11 cellular contexts compared by ENCODE assay signal in the genomic region with DNA sequence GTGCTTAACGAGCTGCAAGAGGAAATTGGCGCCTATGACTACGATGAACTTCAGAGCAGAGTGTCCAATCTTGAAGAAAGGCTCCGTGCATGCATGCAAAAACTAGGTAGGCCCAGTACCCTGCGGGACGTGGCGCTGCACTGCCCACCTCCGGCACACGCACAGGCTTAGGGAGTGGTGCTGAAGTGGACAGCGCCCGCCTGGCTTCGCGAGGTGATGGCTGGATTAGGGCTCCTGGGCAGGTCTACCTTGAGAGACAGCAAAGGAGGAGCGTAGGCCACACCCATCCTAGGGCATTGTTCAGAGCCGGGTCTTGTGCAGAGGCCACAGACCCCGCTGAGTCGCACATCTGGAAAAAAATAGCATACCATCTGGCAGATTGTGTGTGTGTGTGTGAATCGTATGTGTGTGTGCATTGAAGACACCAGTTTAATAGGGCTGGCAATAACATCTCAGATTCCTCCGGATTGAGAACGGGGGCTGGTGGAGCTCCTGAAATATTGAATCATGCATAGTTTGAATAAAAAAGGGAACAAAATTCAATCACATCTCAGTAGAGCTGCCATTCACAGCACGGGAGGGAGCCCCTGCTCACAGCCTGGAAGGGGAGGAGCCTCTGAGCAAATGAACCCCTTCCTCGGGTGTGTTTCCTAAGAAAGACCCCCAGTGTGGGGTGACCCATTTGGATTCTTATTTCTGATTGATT. TPM values are rescaled to one million over a fixed set of nuclear protein-coding genes. Genes with fewer than 3 reads are reported as not detected.
DNase-seq lines count a peak whose midpoint lies in the region; ATAC-seq, FAIRE-seq and TF ChIP-seq lines count a peak whose summit lies in the region.
"Had no signal": no experiment of that assay in that cellular context is flagged by ENCODE, and none has a peak within 500 bp of the region (broad histone marks: within the 10 kb centered on the region; RNA-seq: fewer than 3 reads in every experiment).

No MANE protein-coding gene starts in this region.

- BruUV-seq in K562 (replicated peaks; lab: Mats Ljungman, UMichigan): no TSS peak

- TF ChIP-seq POLR2A in K562 (conservative IDR thresholded peaks at IDR 0.05): no peak

- in situ Hi-C loops in K562 (cut with MboI): no loop called here

- intact Hi-C loops in K562 (cut with micrococcal nuclease): no loop called here
- intact Hi-C loops in aorta (cut with DNase I): no loop called here

- H3K27me3 ChIP-seq in Karpas-422 (ENCODE audit: low read length) (no peaks in the 10 kb centered on the region), K562 (ENCODE audit: control insufficient read depth in 2 of 2, insufficient read depth in 2 of 2, low read length in 2 of 2) (peaks cover 0 to 30% of the 10 kb centered on the region in 2 experiments; a peak in 2 of 5 replicates), liver (ENCODE audit: control insufficient read depth in 4 of 4, insufficient read depth in 4 of 4, low read length in 3 of 4) (no peaks in the 10 kb centered on the region), aorta (ENCODE audit: control insufficient read depth in 1 of 2, insufficient read depth in 2 of 2, low read length in 1 of 2) (no peaks in the 10 kb centered on the region)
- H3K27me3 ChIP-seq: ovary, upper lobe of left lung had no signal

- ATAC-seq in K562: peak; percentile 89
- no peak for ATAC-seq in aorta (ENCODE audit: low FRiP score)

- H3K4me3 ChIP-seq in Karpas-422 (ENCODE audit: low read length) (no peak overlapping the region), K562 (no peak overlapping the region), liver (ENCODE audit: low read depth in 1 of 3, low read length in 3 of 3) (no peak overlapping the region), aorta (ENCODE audit: low read length in 2 of 2) (no peak overlapping the region)
- H3K4me3 ChIP-seq: ovary, upper lobe of left lung had no signal

- H3K9me3 ChIP-seq in Karpas-422 (ENCODE audit: low read length) (no peaks in the 10 kb centered on the region), K562 (replicated peaks; ENCODE audit: control insufficient read depth, insufficient read depth, low read depth, low read length) (no peaks in the 10 kb centered on the region), liver (ENCODE audit: control insufficient read depth in 4 of 4, low read length in 3 of 4) (no peaks in the 10 kb centered on the region), aorta (ENCODE audit: control insufficient read depth, low read length) (peaks cover 2% of the 10 kb centered on the region)
- H3K9me3 ChIP-seq: ovary, upper lobe of left lung had no signal

- no peak for TF ChIP-seq EP300 in K562 (IDR thresholded peaks at IDR 0.05; ENCODE audit: low read length)

- no peaks in the 10 kb centered on the region for H3K9me2 ChIP-seq in Karpas-422 (replicated peaks; ENCODE audit: insufficient read depth, low read length)

- TF ChIP-seq RAD21 in K562 (CRISPR knock-in tag; conservative IDR thresholded peaks at IDR 0.05 in 1 of 2, IDR thresholded peaks at IDR 0.05 in 1 of 2): no peak
- no peak for TF ChIP-seq RAD21 in liver (IDR thresholded peaks at IDR 0.05)

- peak; percentile 22 for DNase-seq in DMS53 (lab: John Stamatoyannopoulos, UW)
- no peak for DNase-seq in DMS53 treated with DMSO at 0.1 percent for 48 hours (lab: John Stamatoyannopoulos, UW; ENCODE audit: unreplicated experiment)
- peak; percentile 47 for DNase-seq in Karpas-422
- DNase-seq in K562 (ENCODE audit: extremely low read depth in 1 of 4, low spot score in 3 of 4): peak; percentile 43 to 74 (median 60)
- DNase-seq in middle frontal gyrus (ENCODE audit: extremely low spot score, low spot score): no peak
- no peak for DNase-seq in NCI-H146 (lab: John Stamatoyannopoulos, UW)
- DNase-seq in aorta: no peak

- POLR2A ChIA-PET in K562 (lab: Yijun Ruan, JAX): no interaction called here

- H3K9me1 ChIP-seq in K562 (ENCODE audit: control insufficient read depth, insufficient read depth, low read length): no peaks in the 10 kb centered on the region

- 0 out of 2 replicates have a peak, but pooled peaks cover 6% of the 10 kb centered on the region for H4K20me1 ChIP-seq in Karpas-422 (ENCODE audit: insufficient read depth, low read depth, low read length)
- H4K20me1 ChIP-seq in K562 (replicated peaks; ENCODE audit: control insufficient read depth, insufficient read depth, low read length): peaks cover 5% of the 10 kb centered on the region; the same call in 1 of the 2 replicates

- no peak overlapping the region for H3K9ac ChIP-seq in Karpas-422 (ENCODE audit: low read length)
- H3K9ac ChIP-seq in K562 (ENCODE audit: insufficient read depth in 1 of 2, low read depth in 2 of 2, low read length in 2 of 2): no peak overlapping the region
- no peak overlapping the region for H3K9ac ChIP-seq in liver (ENCODE audit: low read depth in 1 of 2, low read length in 2 of 2)

- H3K36me3 ChIP-seq in Karpas-422 (ENCODE audit: insufficient read depth, low read length) (no peaks in the 10 kb centered on the region), K562 (ENCODE audit: control insufficient read depth, insufficient read depth, low read length) (no peaks in the 10 kb centered on the region), liver (ENCODE audit: control insufficient read depth in 4 of 4, insufficient read depth in 3 of 4, low read depth in 1 of 4, low read length in 3 of 4) (no peaks in the 10 kb centered on the region), aorta (ENCODE audit: control insufficient read depth in 1 of 2, insufficient read depth in 2 of 2, low read length in 1 of 2) (no peaks in the 10 kb centered on the region)
- H3K36me3 ChIP-seq: ovary, upper lobe of left lung had no signal

- FAIRE-seq in K562 (lab: Jason Lieb, UNC): no peak
- FAIRE-seq: A204.1 had no signal

- H2AFZ ChIP-seq in Karpas-422 (ENCODE audit: low read length) (no peak overlapping the region), K562 (ENCODE audit: low read depth, low read length) (no peak overlapping the region)

- H3K27ac ChIP-seq in Karpas-422 (ENCODE audit: low read length): no peak overlapping the region
- no peak overlapping the region for H3K27ac ChIP-seq in K562 (ENCODE audit: extremely low read depth, low read depth, low read length)
- no peak overlapping the region for H3K27ac ChIP-seq in liver (ENCODE audit: low read depth in 1 of 2, low read length in 2 of 2)
- no peak overlapping the region for H3K27ac ChIP-seq in aorta (ENCODE audit: low read depth in 1 of 2, low read length in 2 of 2)
- H3K27ac ChIP-seq: ovary, upper lobe of left lung had no signal

- CTCF ChIA-PET in K562 (lab: Yijun Ruan, JAX; ENCODE audit: low intra/inter-chr PET ratio): interaction anchor here (0.6 kb wide), 1 partner anchor 22 kb away, joined by 3 read pairs; no protein-coding TSS in a partner anchor

- TF ChIP-seq CTCF in K562 (IDR thresholded peaks at IDR 0.05 in 2 of 3, conservative IDR thresholded peaks at IDR 0.05 in 1 of 3; ENCODE audit: insufficient read depth in 2 of 3, low read depth in 1 of 3, low read length in 3 of 3) (0 out of 6 replicates have a peak, but pooled peaks of 1 of the 3 experiments have one; percentile 5), liver (IDR thresholded peaks at IDR 0.05; ENCODE audit: low read depth, low read length, missing input control) (no peak)

- H3K79me2 ChIP-seq in Karpas-422 (ENCODE audit: low read length): no peaks in the 10 kb centered on the region
- H3K79me2 ChIP-seq in K562 (ENCODE audit: control insufficient read depth, insufficient read depth, low read length): no peaks in the 10 kb centered on the region

- no peak overlapping the region for H3K4me2 ChIP-seq in Karpas-422 (ENCODE audit: low read depth, low read length, poor library complexity, severe bottlenecking)
- no peak overlapping the region for H3K4me2 ChIP-seq in K562 (ENCODE audit: insufficient read depth, low read length)

- 1% methylated on average over 22 of the region's 22 CpGs for WGBS in K562 (ENCODE audit: insufficient coverage, low coverage, missing lambda C conversion rate)
- WGBS in liver: 45% methylated on average over 22 of the region's 22 CpGs
- WGBS in aorta, 2 donors: 32 to 34% methylated on average over 22 of the region's 22 CpGs

- H3K4me1 ChIP-seq in Karpas-422 (ENCODE audit: low read length) (no peaks in the 10 kb centered on the region), K562 (replicated peaks in 1 of 2; ENCODE audit: control insufficient read depth in 2 of 2, insufficient read depth in 2 of 2, low read length in 2 of 2) (no peaks in the 10 kb centered on the region), liver (ENCODE audit: control insufficient read depth in 4 of 4, insufficient read depth in 4 of 4, low read length in 3 of 4) (no peaks in the 10 kb centered on the region), aorta (ENCODE audit: control insufficient read depth in 1 of 2, insufficient read depth in 2 of 2, low read length in 2 of 2) (no peaks in the 10 kb centered on the region)
- H3K4me1 ChIP-seq: upper lobe of left lung had no signal

TF ChIP-seq in K562, 482 proteins besides CTCF, POLR2A, EP300 and RAD21 (continues in another document):
- no peak for TF ChIP-seq CBX2 (IDR thresholded peaks at IDR 0.05; ENCODE audit: insufficient read depth, low read length, poor library complexity, severe bottlenecking)
- TF ChIP-seq TBL1XR1 (IDR thresholded peaks at IDR 0.05; ENCODE audit: low read length in 2 of 2): no peak

RNA-seq across cellular contexts. Expression of gene OLFM1, which starts 11.1 kb away (rescaled TPM):
- total RNA-seq in Karpas-422 (2014; rRNA removed; shearing (Covaris generic); ENCODE audit: low replicate concordance): not detected in 2 replicates
- not detected in 2 replicates for total RNA-seq in K562 (2011; cell fraction: chromatin; rRNA removed; ENCODE audit: low replicate concordance)
- not detected in 2 replicates for total RNA-seq in K562 (2011; cell fraction: nucleolus; rRNA removed)
- not detected in 2 replicates for total RNA-seq in K562 (2011; cell fraction: nucleoplasm; rRNA removed)
- not detected in 2 replicates for total RNA-seq in K562 (2014; rRNA removed)
- total RNA-seq in K562 (2014; rRNA removed; fragmentation: Illumina TruSeq; extraction: Trizol): not detected in 2 replicates
- not detected in 2 replicates for total RNA-seq in K562 (2015; rRNA removed; fragmentation: Illumina TruSeq; extraction: Trizol)
- not detected in 2 replicates for total RNA-seq in K562 (2021)
- polyA plus RNA-seq in K562 (2011; rRNA removed): not detected in 2 replicates
- not detected in 2 replicates for polyA plus RNA-seq in K562 (2011; cell fraction: cytosol; rRNA removed)
- not detected in 2 replicates for polyA plus RNA-seq in K562 (2011; cell fraction: nucleus; rRNA removed)
- not detected in 2 replicates for polyA plus RNA-seq in K562 (2012)
- not detected in 2 replicates for polyA plus RNA-seq in K562 (2014; fragmentation: Illumina TruSeq; extraction: Trizol)
- not detected for polyA plus RNA-seq in K562 (2014; fragmentation: Nextera tagmentation; extraction: Ambion mirVana)
- polyA plus RNA-seq in K562 (2014; rRNA removed): not detected in 2 replicates
- not detected in 2 replicates for polyA minus RNA-seq in K562 (2011; rRNA and poly(A)+ RNA removed)
- not detected in 2 replicates for polyA minus RNA-seq in K562 (2011; cell fraction: cytosol; rRNA and poly(A)+ RNA removed)
- not detected in 2 replicates for polyA minus RNA-seq in K562 (2011; cell fraction: nucleus; rRNA and poly(A)+ RNA removed)
- total RNA-seq in liver: 1 to 10 TPM; 3.7 to 5.2 TPM
- polyA plus RNA-seq in liver: 1 to 10 TPM; 2.0 to 5.9 TPM
- 10 to 100 TPM; 21.0 to 63.0 TPM for total RNA-seq in aorta
- 1 to 10 TPM; 3.5 to 8.6 TPM for polyA plus RNA-seq in aorta

Comparison
In these comparisons a context has a peak if more than half of its experiments do, and no peak if none do; other contexts are left out.
1. DNase-seq: peak in DMS53 (single experiment), Karpas-422 (single experiment) and K562 (4 of 4); none in DMS53 treated with DMSO at 0.1 percent for 48 hours (single experiment), middle frontal gyrus (single experiment), NCI-H146 (single experiment) and aorta (0 of 2).